Comparison of ENCODE assay signal across 12 cellular contexts in genomic region chr7:102270176-102270887, GRCh38.
"Had no signal": no experiment of that assay in that cellular context is flagged by ENCODE, and none has a peak within 500 bp of the region (broad histone marks: within the 10 kb centered on the region; RNA-seq: fewer than 3 reads in every experiment).

No MANE protein-coding gene starts in this region.

- DNase-seq: activated CD4-positive, alpha-beta T cell treated with anti-CD3 and anti-CD28 coated beads, Interleukin-2, amount 10 ng/mL, durations not matched to agents 24 days and 14 days; body of pancreas; dermis blood vessel endothelial cell; kidney glomerular epithelial cell; lower lobe of right lung; naive thymus-derived CD8-positive, alpha-beta T cell; tibial artery had no signal

- H3K27ac Mint-ChIP-seq: activated CD4-positive, alpha-beta T cell treated with anti-CD3 and anti-CD28 coated beads, Interleukin-2, amount 10 ng/mL, durations not matched to agents 24 days and 14 days; activated naive CD4-positive, alpha-beta T cell treated with anti-CD3 and anti-CD28 coated beads, Interleukin-2, amount 50 U/mL, for 24 hours; activated T-helper 2 cell treated with anti-CD3 and anti-CD28 coated beads, Interferon-gamma antibody, Interleukin-2, Interleukin-4, amounts not matched to agents 10 μg/mL and 5 μg/mL and 100 μg/mL, durations not matched to agents 14 hours and 24 hours and 36 hours; T-helper 1 cell treated with Interleukin-12 subunit alpha and Interleukin-12 subunit beta and Interleukin-4 antibody, amounts not matched to agents 30 μg/mL and 1 μg/mL, for 36 hours had no signal

- H3K36me3 ChIP-seq: lower lobe of right lung, tibial artery, vagina had no signal

- H3K9me3 Mint-ChIP-seq: activated CD4-positive, alpha-beta T cell treated with anti-CD3 and anti-CD28 coated beads, Interleukin-2, amount 10 ng/mL, durations not matched to agents 24 days and 14 days; activated naive CD4-positive, alpha-beta T cell treated with anti-CD3 and anti-CD28 coated beads, Interleukin-2, amount 50 U/mL, for 24 hours; activated T-helper 2 cell treated with anti-CD3 and anti-CD28 coated beads, Interferon-gamma antibody, Interleukin-2, Interleukin-4, amounts not matched to agents 10 μg/mL and 5 μg/mL and 100 μg/mL, durations not matched to agents 14 hours and 24 hours and 36 hours; central memory CD8-positive, alpha-beta T cell; naive thymus-derived CD8-positive, alpha-beta T cell; T-helper 1 cell treated with Interleukin-12 subunit alpha and Interleukin-12 subunit beta and Interleukin-4 antibody, amounts not matched to agents 30 μg/mL and 1 μg/mL, for 36 hours had no signal

- H3K4me3 Mint-ChIP-seq: activated CD4-positive, alpha-beta T cell treated with anti-CD3 and anti-CD28 coated beads, Interleukin-2, amount 10 ng/mL, durations not matched to agents 24 days and 14 days; activated naive CD4-positive, alpha-beta T cell treated with anti-CD3 and anti-CD28 coated beads, Interleukin-2, amount 50 U/mL, for 24 hours; central memory CD8-positive, alpha-beta T cell; naive thymus-derived CD8-positive, alpha-beta T cell; T-helper 1 cell treated with Interleukin-12 subunit alpha and Interleukin-12 subunit beta and Interleukin-4 antibody, amounts not matched to agents 30 μg/mL and 1 μg/mL, for 36 hours had no signal

- H3K27me3 Mint-ChIP-seq: activated CD4-positive, alpha-beta T cell treated with anti-CD3 and anti-CD28 coated beads, Interleukin-2, amount 10 ng/mL, durations not matched to agents 24 days and 14 days; activated naive CD4-positive, alpha-beta T cell treated with anti-CD3 and anti-CD28 coated beads, Interleukin-2, amount 50 U/mL, for 24 hours; central memory CD8-positive, alpha-beta T cell; naive thymus-derived CD8-positive, alpha-beta T cell had no signal

- H3K4me3 ChIP-seq: body of pancreas, lower lobe of right lung, tibial artery, vagina had no signal

- H3K27ac ChIP-seq: body of pancreas, lower lobe of right lung, tibial artery, vagina had no signal

- H3K9me3 ChIP-seq: body of pancreas, lower lobe of right lung, tibial artery, vagina had no signal

- H3K4me1 Mint-ChIP-seq: activated naive CD4-positive, alpha-beta T cell treated with anti-CD3 and anti-CD28 coated beads, Interleukin-2, amount 50 U/mL, for 24 hours had no signal

- ATAC-seq: body of pancreas; lower lobe of right lung; naive thymus-derived CD8-positive, alpha-beta T cell had no signal

- H3K4me1 ChIP-seq: body of pancreas, lower lobe of right lung had no signal

- H3K36me3 Mint-ChIP-seq: activated naive CD4-positive, alpha-beta T cell treated with anti-CD3 and anti-CD28 coated beads, Interleukin-2, amount 50 U/mL, for 24 hours; naive thymus-derived CD8-positive, alpha-beta T cell had no signal

- H3K27me3 ChIP-seq: body of pancreas, tibial artery, vagina had no signal
